In the genomic region with DNA sequence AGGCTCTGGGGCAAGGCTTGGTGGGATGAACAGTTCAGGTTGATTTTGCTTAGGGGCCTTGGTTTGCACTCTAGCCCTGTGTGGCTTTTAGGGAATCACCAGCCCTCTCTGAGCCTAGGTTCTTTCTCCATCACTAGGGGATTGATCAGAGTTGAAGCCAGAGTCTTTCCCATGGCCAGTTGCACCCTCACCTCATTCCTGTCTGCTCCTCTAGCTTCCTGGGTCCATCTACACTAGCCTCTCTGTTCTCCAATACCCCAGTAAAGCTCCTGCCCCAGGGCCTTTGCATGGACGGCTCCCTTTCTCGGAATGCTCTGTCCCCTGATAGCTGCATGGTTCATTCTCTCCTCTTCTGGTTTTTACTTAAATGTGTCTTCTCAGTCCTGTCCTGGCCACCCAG, we compare ENCODE assay signal across 23 cellular contexts. TPM values are rescaled to one million over a fixed set of nuclear protein-coding genes. Genes with fewer than 3 reads are reported as not detected.
DNase-seq lines count a peak whose midpoint lies in the region; ATAC-seq and TF ChIP-seq lines count a peak whose summit lies in the region.
"Had no signal": no experiment of that assay in that cellular context is flagged by ENCODE, and none has a peak within 500 bp of the region (broad histone marks: within the 10 kb centered on the region; RNA-seq: fewer than 3 reads in every experiment).

No MANE protein-coding gene starts in this region.

- no peaks in the 10 kb centered on the region for H3K9me3 ChIP-seq in left ventricle myocardium inferior (replicated peaks)
- H3K9me3 ChIP-seq in hepatocyte (ENCODE audit: low read depth): no peaks in the 10 kb centered on the region
- H3K9me3 ChIP-seq: lower lobe of right lung, sigmoid colon, tibial artery had no signal

- peaks cover 41% of the 10 kb centered on the region for H3K4me1 Mint-ChIP-seq in neural crest cell
- H3K4me1 Mint-ChIP-seq: activated naive CD4-positive, alpha-beta T cell treated with anti-CD3 and anti-CD28 coated beads, Interleukin-2, amount 50 U/mL, for 24 hours; CD14-positive monocyte had no signal

- H2AFZ ChIP-seq in hepatocyte: peak overlapping the region; percentile 94

- peaks cover 24% of the 10 kb centered on the region for H3K27me3 ChIP-seq in left ventricle myocardium inferior (ENCODE audit: low read depth)
- peaks cover 13% of the 10 kb centered on the region for H3K27me3 ChIP-seq in hepatocyte
- H3K27me3 ChIP-seq: brain microvascular endothelial cell, sigmoid colon had no signal

- H3K4me1 ChIP-seq in left ventricle myocardium inferior (no peaks in the 10 kb centered on the region), hepatocyte (ENCODE audit: insufficient read depth) (no peaks in the 10 kb centered on the region)
- H3K4me1 ChIP-seq: lower lobe of right lung, tibial artery had no signal

- no peak for ATAC-seq in Right ventricle myocardium inferior
- no peak for ATAC-seq in activated CD4-positive, CD25-positive, alpha-beta regulatory T cell treated with anti-CD3 and anti-CD28 coated beads, Interleukin-2, amount 50 U/mL, for 24 hours
- ATAC-seq in HG02870 (IDR thresholded peaks at IDR 0.05; ENCODE audit: unreplicated experiment): no peak
- no peak for ATAC-seq in HG03439 (IDR thresholded peaks at IDR 0.05; ENCODE audit: unreplicated experiment)
- ATAC-seq: natural killer cell treated with Interleukin-12 subunit alpha and Interleukin-12 subunit beta and Interleukin-15 and Interleukin-18, amount 100 ng/mL, for 72 hours; SK-N-SH treated with all-trans-retinoic acid at 6 μM for 48 hours had no signal

- no peaks in the 10 kb centered on the region for H3K9me3 Mint-ChIP-seq in neural crest cell
- H3K9me3 Mint-ChIP-seq: activated naive CD4-positive, alpha-beta T cell treated with anti-CD3 and anti-CD28 coated beads, Interleukin-2, amount 50 U/mL, for 24 hours; natural killer cell treated with Interleukin-12 subunit alpha and Interleukin-12 subunit beta and Interleukin-15 and Interleukin-18, amount 100 ng/mL, for 72 hours had no signal

- TF ChIP-seq CTCF in left ventricle myocardium inferior (IDR thresholded peaks at IDR 0.05; ENCODE audit: borderline replicate concordance) (no peak), hepatocyte (IDR thresholded peaks at IDR 0.05; ENCODE audit: poor library complexity) (no peak), neural crest cell (conservative IDR thresholded peaks at IDR 0.05) (no peak)

- no peak for DNase-seq in left ventricle myocardium inferior
- no peak for DNase-seq in Right ventricle myocardium inferior (ENCODE audit: missing footprints)
- DNase-seq in hepatocyte (ENCODE audit: low spot score): no peak
- DNase-seq in neural crest cell (ENCODE audit: low read depth, low spot score): no peak
- DNase-seq in HK-2 (ENCODE audit: unreplicated experiment): no peak
- DNase-seq: activated CD4-positive, alpha-beta T cell treated with anti-CD3 and anti-CD28 coated beads for 4 hours; activated T-cell treated with anti-CD3 and anti-CD28 coated beads for 4 hours; brain microvascular endothelial cell; KG1; lower lobe of right lung; NCI-H1092; sigmoid colon; stimulated activated CD4-positive, alpha-beta T cell treated with anti-CD3 and anti-CD28 coated beads, Interleukin-4, amount 100 ng/mL, for 1 hour; stimulated activated CD8-positive, alpha-beta memory T cell treated with anti-CD3 and anti-CD28 coated beads, Interleukin-4, amount 100 ng/mL, for 48 hours; tibial artery had no signal

- H3K4me3 Mint-ChIP-seq in neural crest cell: peak overlapping the region; percentile 89
- H3K4me3 Mint-ChIP-seq: activated naive CD4-positive, alpha-beta T cell treated with anti-CD3 and anti-CD28 coated beads, Interleukin-2, amount 50 U/mL, for 24 hours; CD14-positive monocyte; natural killer cell treated with Interleukin-12 subunit alpha and Interleukin-12 subunit beta and Interleukin-15 and Interleukin-18, amount 100 ng/mL, for 72 hours had no signal

- peaks cover 3% of the 10 kb centered on the region for H3K27me3 Mint-ChIP-seq in neural crest cell (ENCODE audit: low read depth)

- H3K27ac Mint-ChIP-seq in neural crest cell (ENCODE audit: unreplicated experiment): peak overlapping the region; percentile 93
- H3K27ac Mint-ChIP-seq: activated naive CD4-positive, alpha-beta T cell treated with anti-CD3 and anti-CD28 coated beads, Interleukin-2, amount 50 U/mL, for 24 hours; CD14-positive monocyte; natural killer cell treated with Interleukin-12 subunit alpha and Interleukin-12 subunit beta and Interleukin-15 and Interleukin-18, amount 100 ng/mL, for 72 hours had no signal

- H3K27ac ChIP-seq in left ventricle myocardium inferior (replicated peaks) (no peak overlapping the region), hepatocyte (no peak overlapping the region)
- H3K27ac ChIP-seq: brain microvascular endothelial cell, lower lobe of right lung, sigmoid colon, tibial artery had no signal

- no peaks in the 10 kb centered on the region for H3K79me2 ChIP-seq in hepatocyte

- H3K4me2 ChIP-seq in hepatocyte: peak overlapping the region; percentile 96

- no peaks in the 10 kb centered on the region for H3K9me2 ChIP-seq in hepatocyte (replicated peaks; ENCODE audit: insufficient read depth)

- no peaks in the 10 kb centered on the region for H4K20me1 ChIP-seq in hepatocyte (ENCODE audit: insufficient read depth, poor library complexity, severe bottlenecking)

- H3K4me3 ChIP-seq in left ventricle myocardium inferior (peak overlapping the region; percentile 58), hepatocyte (no peak overlapping the region)
- H3K4me3 ChIP-seq: tibial artery had no signal

- 87% methylated on average over 2 of the region's 2 CpGs for WGBS in hepatocyte (ENCODE audit: low lambda C conversion rate, missing lambda C conversion rate)

- H3K36me3 ChIP-seq in left ventricle myocardium inferior: no peaks in the 10 kb centered on the region
- no peaks in the 10 kb centered on the region for H3K36me3 ChIP-seq in hepatocyte (replicated peaks; ENCODE audit: insufficient read depth, low read depth)
- H3K36me3 ChIP-seq: brain microvascular endothelial cell, lower lobe of right lung, sigmoid colon, tibial artery had no signal

- no peaks in the 10 kb centered on the region for H3K36me3 Mint-ChIP-seq in neural crest cell (ENCODE audit: low read depth)
- H3K36me3 Mint-ChIP-seq: activated naive CD4-positive, alpha-beta T cell treated with anti-CD3 and anti-CD28 coated beads, Interleukin-2, amount 50 U/mL, for 24 hours; CD14-positive monocyte; natural killer cell treated with Interleukin-12 subunit alpha and Interleukin-12 subunit beta and Interleukin-15 and Interleukin-18, amount 100 ng/mL, for 72 hours had no signal

- intact Hi-C loops in left ventricle myocardium inferior (cut with micrococcal nuclease) (no loop called here), Right ventricle myocardium inferior (cut with DNase I) (no loop called here)

RNA-seq across cellular contexts. Expression of a gene that starts 40.4 kb away (rescaled TPM):
- total RNA-seq in left ventricle myocardium inferior: 0.03 TPM
- total RNA-seq in Right ventricle myocardium inferior: 0.08 TPM
- 0.80 and 1.2 TPM in 2 replicates for total RNA-seq in hepatocyte
- polyA plus RNA-seq in hepatocyte: 0.59 TPM in 1 of 2 replicates, not detected in the other
- total RNA-seq in neural crest cell: 3.3 and 3.4 TPM in 2 replicates
- total RNA-seq: A673; lower lobe of right lung; natural killer cell treated with Interleukin-12 subunit alpha and Interleukin-12 subunit beta and Interleukin-15 and Interleukin-18, amount 100 ng/mL, for 72 hours had no signal
- polyA plus RNA-seq: CD14-positive monocyte had no signal
